Comparison of ENCODE assay signal across 8 cellular contexts in the genomic region with DNA sequence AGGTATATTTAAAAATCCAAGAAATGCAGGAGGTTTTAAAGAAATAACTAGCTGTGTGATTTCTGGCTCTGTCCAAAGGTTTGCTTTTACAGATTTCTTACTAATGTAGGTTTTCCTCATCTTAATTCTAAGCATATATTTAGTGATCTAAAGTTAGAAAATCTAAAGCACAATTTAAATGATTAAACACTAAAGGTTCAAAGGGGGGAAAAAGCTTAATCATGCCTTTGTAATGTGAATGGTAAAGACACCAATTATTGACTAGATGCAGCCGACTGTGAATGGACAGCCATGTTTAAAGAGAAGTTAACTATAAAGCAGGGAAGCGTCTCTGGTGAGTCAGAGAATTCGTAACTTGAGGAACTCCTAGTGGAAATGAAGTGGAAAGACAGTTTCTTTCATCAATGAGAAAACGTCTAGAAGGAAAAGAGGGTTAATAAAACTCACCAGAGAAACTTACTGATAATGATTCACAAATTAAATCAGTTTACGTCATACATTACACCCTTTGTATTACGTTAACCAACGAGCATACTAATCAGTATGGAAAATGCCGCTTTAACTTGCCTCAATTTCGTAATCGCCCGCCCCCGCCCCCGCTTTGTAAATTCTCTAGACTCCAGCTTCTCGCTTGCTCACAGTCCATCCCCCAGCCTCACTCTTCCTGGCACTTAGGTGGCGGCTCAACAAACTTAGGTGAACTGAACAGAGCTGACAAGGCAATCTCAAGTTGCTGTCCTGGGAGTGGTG. TPM values are rescaled to one million over a fixed set of nuclear protein-coding genes. Genes with fewer than 3 reads are reported as not detected.
DNase-seq lines count a peak whose midpoint lies in the region; ATAC-seq and TF ChIP-seq lines count a peak whose summit lies in the region.

No MANE protein-coding gene starts in this region.

- no peaks in the 10 kb centered on the region for H3K9me3 ChIP-seq in mucosa of rectum (ENCODE audit: control insufficient read depth in 2 of 2, low read length in 2 of 2)

- no peaks in the 10 kb centered on the region for H3K27me3 ChIP-seq in mucosa of rectum (ENCODE audit: control insufficient read depth in 2 of 2, insufficient read depth in 2 of 2, low read length in 2 of 2)

- TF ChIP-seq CTCF in AG10803 (conservative IDR thresholded peaks at IDR 0.05; ENCODE audit: low read length) = peak; percentile 63
- peak; percentile 47 for TF ChIP-seq CTCF in epithelial cell of proximal tubule (conservative IDR thresholded peaks at IDR 0.05; ENCODE audit: low read depth, low read length)

- H3K4me1 ChIP-seq in mucosa of rectum (ENCODE audit: control insufficient read depth in 2 of 2, insufficient read depth in 2 of 2, low read length in 2 of 2) = peaks cover 10 to 12% of the 10 kb centered on the region in 2 donors

- peak overlapping the region; percentile 82 to 94 for H3K9ac ChIP-seq in mucosa of rectum (ENCODE audit: low read depth in 1 of 2, low read length in 2 of 2)

- peak overlapping the region; percentile 70 for H3K4me3 ChIP-seq in AG10803 (ENCODE audit: low read length)
- peak overlapping the region; percentile 70 for H3K4me3 ChIP-seq in epithelial cell of proximal tubule (ENCODE audit: low read depth, low read length)
- H3K4me3 ChIP-seq in mucosa of rectum (ENCODE audit: low read length in 2 of 2) = peak overlapping the region; percentile 84 to 91

- H3K36me3 ChIP-seq in mucosa of rectum (ENCODE audit: control insufficient read depth in 2 of 2, insufficient read depth in 2 of 2, low read length in 2 of 2) = peaks cover 0 to 4% of the 10 kb centered on the region in 2 donors

- peak overlapping the region; percentile 98 for H3K27ac ChIP-seq in mucosa of rectum (ENCODE audit: low read depth in 2 of 2, low read length in 2 of 2)
- peak overlapping the region; percentile 100 for H3K27ac ChIP-seq in substantia nigra (ENCODE audit: low read depth, low read length, poor library complexity, severe bottlenecking)

- DNase-seq in AG10803 (ENCODE audit: low read depth) (peak; percentile 84), NCI-H526 treated with DMSO at 0.1 percent for 48 hours (lab: John Stamatoyannopoulos, UW) (peak; percentile 51), epithelial cell of proximal tubule (ENCODE audit: low read depth) (peak; percentile 93), substantia nigra (lab: John Stamatoyannopoulos, UW) (peak in 23 of 49 donors; percentile 55 to 86 (median 71)), GOT3 (lab: John Stamatoyannopoulos, UW) (no peak)
- peak; percentile 61 to 72 for DNase-seq in activated CD4-positive, alpha-beta T cell treated with anti-CD3 and anti-CD28 coated beads, Interleukin-2, amount 50 U/mL, for 48 hours

- peak; percentile 0 for ATAC-seq in GM21737 (IDR thresholded peaks at IDR 0.05; ENCODE audit: unreplicated experiment)

RNA-seq across cellular contexts. Expression of a gene that starts 1.1 kb away (rescaled TPM):
- total RNA-seq in epithelial cell of proximal tubule = 29.5 and 34.4 TPM in 2 replicates
